30 cellular contexts compared by ENCODE assay signal in genomic region chr4:174241162-174241561, GRCh38.
"Had no signal": no experiment of that assay in that cellular context is flagged by ENCODE, and none has a peak within 500 bp of the region (broad histone marks: within the 10 kb centered on the region; RNA-seq: fewer than 3 reads in every experiment).

No MANE protein-coding gene starts in this region.

- H3K4me3 ChIP-seq: adrenal gland, MG63, Peyer's patch had no signal

- H3K27me3 ChIP-seq: adrenal gland, MG63, Peyer's patch had no signal

- ATAC-seq: activated naive CD4-positive, alpha-beta T cell treated with anti-CD3 and anti-CD28 coated beads, Interleukin-2, amount 50 U/mL, for 72 hours; activated T-cell treated with anti-CD3 and anti-CD28 coated beads, Interleukin-2, amount 50 U/mL, for 4 hours; PC-3; Right ventricle myocardium inferior had no signal

- H3K9me3 ChIP-seq: adrenal gland, MG63, Peyer's patch had no signal

- H3K27ac ChIP-seq: adrenal gland, Peyer's patch, VCaP had no signal

- DNase-seq: activated B cell treated with CpG ODN at 0.5 μM for 24 hours; activated CD4-positive, alpha-beta memory T cell treated with anti-CD3 and anti-CD28 coated beads for 36 hours; activated CD4-positive, alpha-beta T cell treated with anti-CD3 and anti-CD28 coated beads for 4 hours; activated CD4-positive, alpha-beta T cell treated with anti-CD3 and anti-CD28 coated beads, Interleukin-2, amount 50 U/mL, for 1 hour; activated CD4-positive, CD25-positive, alpha-beta regulatory T cell treated with anti-CD3 and anti-CD28 coated beads, Interleukin-2, amount 50 U/mL, for 72 hours; activated CD8-positive, alpha-beta memory T cell treated with anti-CD3 and anti-CD28 coated beads, Interleukin-2, amount 50 U/mL, for 4 hours; activated gamma-delta T cell treated with Interleukin-2 at 50 U/mL for 16 hours; activated naive CD4-positive, alpha-beta T cell treated with anti-CD3 and anti-CD28 coated beads for 36 hours; activated T-cell treated with anti-CD3 and anti-CD28 coated beads for 4 hours; activated T-cell treated with anti-CD3 and anti-CD28 coated beads, Interleukin-2, amount 50 U/mL, for 4 hours; adrenal gland; MG63; NCI-H1048; NCI-H1105 treated with DMSO at 0.1 percent for 48 hours; NCI-H1436; NCI-H1694 treated with DMSO at 0.1 percent for 48 hours; NCI-H2029; NCI-H345; NCI-H524 treated with DMSO at 0.1 percent for 48 hours; PC-3; Peyer's patch; RPMI8226; SIG-M5; SW 1271; T-helper 1 cell; T-helper 2 cell; T-helper 9 cell had no signal

- H3K4me1 ChIP-seq: adrenal gland, Peyer's patch had no signal
